1 cellular context compared by ENCODE assay signal in genomic region chr22:44125421-44125820, GRCh38.
TF ChIP-seq lines count a peak whose summit lies in the region.

No MANE protein-coding gene starts in this region.

TF ChIP-seq in H1, 55 proteins besides CTCF, POLR2A, EP300 and RAD21:
- TF ChIP-seq CEBPB (IDR thresholded peaks at IDR 0.05; ENCODE audit: low read depth, low read length) (no peak), HDAC6 (IDR thresholded peaks at IDR 0.05; ENCODE audit: low read depth, low read length) (no peak), RBBP5 (IDR thresholded peaks at IDR 0.05; ENCODE audit: borderline replicate concordance, low read depth, low read length) (no peak), TBP (IDR thresholded peaks at IDR 0.05; ENCODE audit: low read depth, low read length) (no peak), RFX5 (IDR thresholded peaks at IDR 0.05; ENCODE audit: borderline replicate concordance, low read depth, low read length) (no peak), CBX5 (IDR thresholded peaks at IDR 0.05; ENCODE audit: low read depth, low read length) (no peak), ATF2 (IDR thresholded peaks at IDR 0.05; ENCODE audit: low read length) (no peak), POU5F1 (IDR thresholded peaks at IDR 0.05; ENCODE audit: low read depth, low read length) (no peak), CHD7 (IDR thresholded peaks at IDR 0.05; ENCODE audit: insufficient replicate concordance, low read length) (no peak), PHF8 (conservative IDR thresholded peaks at IDR 0.05; ENCODE audit: low read depth, low read length) (no peak), TAF1 (IDR thresholded peaks at IDR 0.05; ENCODE audit: low read depth, low read length) (no peak), JUND (IDR thresholded peaks at IDR 0.05; ENCODE audit: low read length) (no peak), RXRA (IDR thresholded peaks at IDR 0.05; ENCODE audit: insufficient read depth, low read depth, low read length) (no peak), TCF12 (IDR thresholded peaks at IDR 0.05; ENCODE audit: low read depth, low read length) (no peak), GTF2F1 (IDR thresholded peaks at IDR 0.05; ENCODE audit: borderline replicate concordance, low read depth, low read length) (no peak)
TF ChIP-seq in H1: peak in this region for 0.
